Comparison of ENCODE assay signal across 13 cellular contexts in genomic region chr7:127415060-127415742, GRCh38.
"Had no signal": no experiment of that assay in that cellular context is flagged by ENCODE, and none has a peak within 500 bp of the region (broad histone marks: within the 10 kb centered on the region; RNA-seq: fewer than 3 reads in every experiment).

No MANE protein-coding gene starts in this region.

- H3K4me1 Mint-ChIP-seq: neural crest cell had no signal

- H3K27ac ChIP-seq: breast epithelium, colonic mucosa, foreskin keratinocyte, ovary, thyroid gland had no signal

- H3K9me3 Mint-ChIP-seq: activated T-helper 17 cell treated with anti-CD3 and anti-CD28 coated beads, Interleukin-2, amount 50 U/mL, for 72 hours had no signal

- H3K27me3 Mint-ChIP-seq: activated T-helper 17 cell treated with anti-CD3 and anti-CD28 coated beads, Interleukin-2, amount 50 U/mL, for 72 hours had no signal

- H3K36me3 Mint-ChIP-seq: activated naive CD4-positive, alpha-beta T cell treated with anti-CD3 and anti-CD28 coated beads, Interleukin-2, amount 50 U/mL, for 72 hours had no signal

- H3K4me3 ChIP-seq: breast epithelium, colonic mucosa, ovary, thyroid gland had no signal

- H3K27me3 ChIP-seq: breast epithelium, colonic mucosa, ovary, thyroid gland had no signal

- H3K9me3 ChIP-seq: breast epithelium, colonic mucosa, ovary, thyroid gland had no signal

- ATAC-seq: activated naive CD4-positive, alpha-beta T cell treated with anti-CD3 and anti-CD28 coated beads, Interleukin-2, amount 50 U/mL, for 72 hours; activated T-helper 17 cell treated with anti-CD3 and anti-CD28 coated beads, Interleukin-2, amount 50 U/mL, for 72 hours; foreskin keratinocyte had no signal

- H3K4me3 Mint-ChIP-seq: neural crest cell had no signal

- H3K4me1 ChIP-seq: breast epithelium, colonic mucosa, foreskin keratinocyte, thyroid gland had no signal

- H3K36me3 ChIP-seq: breast epithelium, colonic mucosa, ovary, thyroid gland had no signal

- DNase-seq: activated CD4-positive, alpha-beta memory T cell treated with anti-CD3 and anti-CD28 coated beads, Interleukin-2, amount 10 ng/mL, durations not matched to agents 7 days and 5 days; activated CD4-positive, alpha-beta T cell treated with anti-CD3 and anti-CD28 coated beads for 1 hour; aorta; colonic mucosa; foreskin keratinocyte; mammary epithelial cell; ovary; stimulated activated CD4-positive, alpha-beta T cell treated with anti-CD3 and anti-CD28 coated beads, Interleukin-4, amount 100 ng/mL, for 1 hour; thyroid gland had no signal
